In the genomic region with DNA sequence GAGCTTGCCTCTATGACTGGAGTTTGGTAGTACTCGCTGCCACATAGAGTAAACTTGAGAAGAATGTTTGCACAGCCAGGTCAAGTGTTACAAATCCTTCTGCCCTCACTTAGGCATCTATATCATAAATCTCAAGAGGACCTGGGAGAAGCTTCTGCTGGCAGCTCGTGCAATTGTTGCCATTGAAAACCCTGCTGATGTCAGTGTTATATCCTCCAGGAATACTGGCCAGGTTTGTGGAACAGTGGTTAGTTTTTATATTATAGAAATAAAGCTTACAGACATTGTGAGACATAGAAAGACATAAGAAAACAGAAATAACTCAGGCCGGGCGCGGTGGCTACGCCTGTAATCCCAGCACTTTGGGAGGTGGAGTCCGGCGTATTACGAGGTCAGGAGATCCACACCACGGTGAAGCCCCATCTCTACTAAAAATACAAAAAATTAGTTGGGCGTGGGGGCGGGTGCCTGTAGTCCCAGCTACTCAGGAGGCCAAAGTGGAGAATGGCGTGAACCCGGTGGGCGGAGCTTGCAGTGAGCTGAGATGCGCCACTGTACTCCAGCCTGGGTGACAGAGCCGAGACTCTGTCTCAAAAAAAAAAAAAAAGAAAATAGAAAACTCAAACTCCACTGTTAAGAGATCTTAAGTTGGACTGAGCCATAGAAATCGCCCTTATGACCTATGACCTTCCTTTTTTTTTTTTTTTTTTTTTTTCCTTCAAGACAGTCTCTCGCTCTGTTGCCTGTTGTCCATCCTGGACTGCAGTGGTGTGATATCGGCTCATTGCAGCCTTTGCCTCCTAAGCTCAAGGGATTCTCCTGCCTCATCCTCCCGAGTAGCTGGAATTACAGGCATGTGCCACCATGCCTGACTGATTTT, we compare ENCODE assay signal across 10 cellular contexts. TPM values are rescaled to one million over a fixed set of nuclear protein-coding genes. Genes with fewer than 3 reads are reported as not detected.
A peak's percentile ranks its signal among the peaks of the same experiment; 100 is the strongest.
DNase-seq lines count a peak whose midpoint lies in the region; TF ChIP-seq lines count a peak whose summit lies in the region.
"Had no signal": no experiment of that assay in that cellular context is flagged by ENCODE, and none has a peak within 500 bp of the region (broad histone marks: within the 10 kb centered on the region; RNA-seq: fewer than 3 reads in every experiment).

No MANE protein-coding gene starts in this region.

- peaks cover 22% of the 10 kb centered on the region for H3K36me3 ChIP-seq in neural progenitor cell
- peaks cover 18 to 59% (median 36%) of the 10 kb centered on the region in 4 donors for H3K36me3 ChIP-seq in sigmoid colon
- peaks cover 9 to 56% (median 16%) of the 10 kb centered on the region in 3 donors for H3K36me3 ChIP-seq in tibial nerve

- TF ChIP-seq POLR2A in sigmoid colon (IDR thresholded peaks at IDR 0.05) = no peak
- no peak for TF ChIP-seq POLR2A in tibial nerve (IDR thresholded peaks at IDR 0.05)

- H3K4me3 ChIP-seq in GM12865 (ENCODE audit: low read depth, low read length) (peak overlapping the region; percentile 77), astrocyte of the cerebellum (ENCODE audit: low read depth, low read length) (peak overlapping the region; percentile 90), neural progenitor cell (peak overlapping the region; percentile 74), sigmoid colon (no peak overlapping the region), tibial nerve (no peak overlapping the region)

- peaks cover 12% of the 10 kb centered on the region for H3K27me3 Mint-ChIP-seq in neural progenitor cell (ENCODE audit: insufficient read depth, low read depth)

- intact Hi-C loops in sigmoid colon (cut with DNase I) = loop anchor here (2.0 kb wide), 1 partner anchor 300 kb away; no protein-coding TSS in a partner anchor

- H3K79me2 ChIP-seq in neural progenitor cell (ENCODE audit: low read depth) = peaks cover 40% of the 10 kb centered on the region

- H3K4me1 Mint-ChIP-seq in neural progenitor cell = peaks cover 14% of the 10 kb centered on the region

- H3K36me3 Mint-ChIP-seq in neural progenitor cell = peaks cover 33% of the 10 kb centered on the region

- no peak overlapping the region for H3K9ac ChIP-seq in neural progenitor cell

- H3K27me3 ChIP-seq in neural progenitor cell = no peaks in the 10 kb centered on the region
- no peaks in the 10 kb centered on the region for H3K27me3 ChIP-seq in sigmoid colon
- H3K27me3 ChIP-seq in tibial nerve = no peaks in the 10 kb centered on the region

- TF ChIP-seq EP300 in sigmoid colon (IDR thresholded peaks at IDR 0.05) (no peak), tibial nerve (IDR thresholded peaks at IDR 0.05) (no peak)

- H3K27ac Mint-ChIP-seq in neural progenitor cell = no peak overlapping the region

- no peak overlapping the region for H2AFZ ChIP-seq in neural progenitor cell (replicated peaks)

- TF ChIP-seq CTCF in GM12865 (IDR thresholded peaks at IDR 0.05; ENCODE audit: insufficient read depth, low read depth, low read length, missing control alignments) (no peak), astrocyte of the cerebellum (IDR thresholded peaks at IDR 0.05; ENCODE audit: low read depth, low read length, missing control alignments) (no peak), neural progenitor cell (IDR thresholded peaks at IDR 0.05) (no peak), sigmoid colon (IDR thresholded peaks at IDR 0.05) (no peak), tibial nerve (IDR thresholded peaks at IDR 0.05) (no peak)

- H3K4me1 ChIP-seq in neural progenitor cell (peaks cover 15% of the 10 kb centered on the region), sigmoid colon (peaks cover 0 to 26% (median 16%) of the 10 kb centered on the region in 4 donors), tibial nerve (peaks cover 0 to 39% (median 14%) of the 10 kb centered on the region in 4 donors)

- DNase-seq in GM12865 (ENCODE audit: low read depth) (peak; percentile 73), astrocyte of the cerebellum (ENCODE audit: low read depth) (no peak), neural progenitor cell (ENCODE audit: low spot score) (no peak), NCI-H1092 (lab: John Stamatoyannopoulos, UW) (no peak), sigmoid colon (no peak), tibial nerve (ENCODE audit: low spot score in 2 of 2) (no peak), OCI-M1 (lab: John Stamatoyannopoulos, UW) (no peak)
- DNase-seq: activated gamma-delta T cell treated with Interleukin-2 at 50 U/mL for 16 hours, NCI-H510A had no signal

- H3F3A ChIP-seq in neural progenitor cell (ENCODE audit: low read depth) = peaks cover 69% of the 10 kb centered on the region

- H4K20me1 ChIP-seq in neural progenitor cell (ENCODE audit: low read depth) = peaks cover 52% of the 10 kb centered on the region

- H3K9me3 ChIP-seq in neural progenitor cell (ENCODE audit: low read depth) (no peaks in the 10 kb centered on the region), sigmoid colon (no peaks in the 10 kb centered on the region), tibial nerve (no peaks in the 10 kb centered on the region)

- peak overlapping the region; percentile 89 for H3K4me2 ChIP-seq in neural progenitor cell

- in situ Hi-C loops in astrocyte of the cerebellum (cut with HindIII; ENCODE audit: low sequenced_read_pairs) = no loop called here

- H3K27ac ChIP-seq in neural progenitor cell = no peak overlapping the region
- peak overlapping the region in 1 of 4 donors; percentile 85 for H3K27ac ChIP-seq in sigmoid colon
- H3K27ac ChIP-seq in tibial nerve = no peak overlapping the region

- H3K4me3 Mint-ChIP-seq in neural progenitor cell = no peak overlapping the region

- no peaks in the 10 kb centered on the region for H3K9me3 Mint-ChIP-seq in neural progenitor cell

- WGBS in sigmoid colon, 2 donors = 79 to 81% methylated on average over 21 of the region's 21 CpGs
- WGBS in tibial nerve, 2 donors = 73 to 82% methylated on average over 21 of the region's 21 CpGs

TF ChIP-seq in PFSK-1, 5 proteins besides CTCF, POLR2A, EP300 and RAD21:
- TF ChIP-seq, protein P1, sequence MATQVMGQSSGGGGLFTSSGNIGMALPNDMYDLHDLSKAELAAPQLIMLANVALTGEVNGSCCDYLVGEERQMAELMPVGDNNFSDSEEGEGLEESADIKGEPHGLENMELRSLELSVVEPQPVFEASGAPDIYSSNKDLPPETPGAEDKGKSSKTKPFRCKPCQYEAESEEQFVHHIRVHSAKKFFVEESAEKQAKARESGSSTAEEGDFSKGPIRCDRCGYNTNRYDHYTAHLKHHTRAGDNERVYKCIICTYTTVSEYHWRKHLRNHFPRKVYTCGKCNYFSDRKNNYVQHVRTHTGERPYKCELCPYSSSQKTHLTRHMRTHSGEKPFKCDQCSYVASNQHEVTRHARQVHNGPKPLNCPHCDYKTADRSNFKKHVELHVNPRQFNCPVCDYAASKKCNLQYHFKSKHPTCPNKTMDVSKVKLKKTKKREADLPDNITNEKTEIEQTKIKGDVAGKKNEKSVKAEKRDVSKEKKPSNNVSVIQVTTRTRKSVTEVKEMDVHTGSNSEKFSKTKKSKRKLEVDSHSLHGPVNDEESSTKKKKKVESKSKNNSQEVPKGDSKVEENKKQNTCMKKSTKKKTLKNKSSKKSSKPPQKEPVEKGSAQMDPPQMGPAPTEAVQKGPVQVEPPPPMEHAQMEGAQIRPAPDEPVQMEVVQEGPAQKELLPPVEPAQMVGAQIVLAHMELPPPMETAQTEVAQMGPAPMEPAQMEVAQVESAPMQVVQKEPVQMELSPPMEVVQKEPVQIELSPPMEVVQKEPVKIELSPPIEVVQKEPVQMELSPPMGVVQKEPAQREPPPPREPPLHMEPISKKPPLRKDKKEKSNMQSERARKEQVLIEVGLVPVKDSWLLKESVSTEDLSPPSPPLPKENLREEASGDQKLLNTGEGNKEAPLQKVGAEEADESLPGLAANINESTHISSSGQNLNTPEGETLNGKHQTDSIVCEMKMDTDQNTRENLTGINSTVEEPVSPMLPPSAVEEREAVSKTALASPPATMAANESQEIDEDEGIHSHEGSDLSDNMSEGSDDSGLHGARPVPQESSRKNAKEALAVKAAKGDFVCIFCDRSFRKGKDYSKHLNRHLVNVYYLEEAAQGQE (IDR thresholded peaks at IDR 0.05; ENCODE audit: insufficient read depth in 1 of 2, low read depth in 2 of 2, low read length in 2 of 2) = no peak
- TF ChIP-seq POLR2AphosphoS5 (IDR thresholded peaks at IDR 0.05; ENCODE audit: low read depth, low read length) (peak; percentile 28; the same call in 1 of the 2 replicates), SIN3A (IDR thresholded peaks at IDR 0.05; ENCODE audit: borderline replicate concordance, insufficient read depth, low read length) (no peak), TAF1 (IDR thresholded peaks at IDR 0.05; ENCODE audit: borderline replicate concordance, insufficient read depth, low read length) (no peak)

RNA-seq across cellular contexts. Expression of a gene that starts 2.2 kb away (rescaled TPM):
- polyA plus RNA-seq in PFSK-1 (2012; ENCODE audit: insufficient read length, low read depth) = 1,501 TPM
- 2,504 and 2,714 TPM in 2 replicates for total RNA-seq in neural progenitor cell (ENCODE audit: low replicate concordance)
- 1,000 to 10,000 TPM; 1,024 to 1,538 (median 1,324) TPM for total RNA-seq in sigmoid colon
- polyA plus RNA-seq in sigmoid colon = 1,000 to 10,000 TPM; 1,714 to 2,115 (median 1,937) TPM
- total RNA-seq in tibial nerve = 1,000 to 10,000 TPM in 1 of 4 donors, 100 to 1,000 TPM in 3; 744 to 1,023 (median 854) TPM

RNA-seq across cellular contexts. Expression of a gene that starts 25.6 kb away (rescaled TPM):
- polyA plus RNA-seq in PFSK-1 (2012; ENCODE audit: insufficient read length, low read depth) = 23.1 TPM
- total RNA-seq in neural progenitor cell (ENCODE audit: low replicate concordance) (19.3 and 26.6 TPM in 2 replicates), sigmoid colon (10 to 100 TPM; 25.8 to 32.6 (median 27.5) TPM), tibial nerve (10 to 100 TPM; 21.9 to 35.0 (median 29.6) TPM)
- polyA plus RNA-seq in sigmoid colon = 10 to 100 TPM; 33.1 to 39.0 (median 36.4) TPM

RNA-seq across cellular contexts. Expression of a gene that starts 58.7 kb away (rescaled TPM):
- polyA plus RNA-seq in PFSK-1 (2012; ENCODE audit: insufficient read length, low read depth) = not detected
- total RNA-seq in neural progenitor cell (ENCODE audit: low replicate concordance) (not detected in 2 replicates), sigmoid colon (not detected), tibial nerve (1 to 10 TPM in 1 of 4 donors, under 1 TPM in 2, not detected in 1; 0.20 to 2.5 (median 0.87) TPM)
- polyA plus RNA-seq in sigmoid colon = under 1 TPM in 1 of 3 donors, not detected in 2; 0.60 TPM

Comparison
In these comparisons a context has a peak if more than half of its experiments do, and no peak if none do; other contexts are left out.
1. H3K4me3 ChIP-seq: peak in GM12865 (single experiment), astrocyte of the cerebellum (single experiment) and neural progenitor cell (single experiment); none in sigmoid colon (0 of 4) and tibial nerve (0 of 4).